Comparison of ENCODE assay signal across 3 cellular contexts in genomic region chr19:5864013-5864720, GRCh38.
TF ChIP-seq lines count a peak whose summit lies in the region.

No MANE protein-coding gene starts in this region.

TF ChIP-seq in SK-N-SH, 30 proteins besides CTCF, POLR2A, EP300 and RAD21:
- TF ChIP-seq EZH2phosphoT487 (IDR thresholded peaks at IDR 0.05; ENCODE audit: borderline replicate concordance, low read depth) = no peak
- no peak for TF ChIP-seq GATA2 (CRISPR knock-in tag; IDR thresholded peaks at IDR 0.05)
- TF ChIP-seq, protein P1, sequence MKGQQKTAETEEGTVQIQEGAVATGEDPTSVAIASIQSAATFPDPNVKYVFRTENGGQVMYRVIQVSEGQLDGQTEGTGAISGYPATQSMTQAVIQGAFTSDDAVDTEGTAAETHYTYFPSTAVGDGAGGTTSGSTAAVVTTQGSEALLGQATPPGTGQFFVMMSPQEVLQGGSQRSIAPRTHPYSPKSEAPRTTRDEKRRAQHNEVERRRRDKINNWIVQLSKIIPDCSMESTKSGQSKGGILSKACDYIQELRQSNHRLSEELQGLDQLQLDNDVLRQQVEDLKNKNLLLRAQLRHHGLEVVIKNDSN (IDR thresholded peaks at IDR 0.05; ENCODE audit: borderline replicate concordance, low read depth) = no peak
- TF ChIP-seq, protein P2, sequence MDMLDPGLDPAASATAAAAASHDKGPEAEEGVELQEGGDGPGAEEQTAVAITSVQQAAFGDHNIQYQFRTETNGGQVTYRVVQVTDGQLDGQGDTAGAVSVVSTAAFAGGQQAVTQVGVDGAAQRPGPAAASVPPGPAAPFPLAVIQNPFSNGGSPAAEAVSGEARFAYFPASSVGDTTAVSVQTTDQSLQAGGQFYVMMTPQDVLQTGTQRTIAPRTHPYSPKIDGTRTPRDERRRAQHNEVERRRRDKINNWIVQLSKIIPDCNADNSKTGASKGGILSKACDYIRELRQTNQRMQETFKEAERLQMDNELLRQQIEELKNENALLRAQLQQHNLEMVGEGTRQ (IDR thresholded peaks at IDR 0.05; ENCODE audit: borderline replicate concordance, low read depth, low read length) = no peak
TF ChIP-seq in SK-N-SH: peak in this region for 0.

TF ChIP-seq in SK-N-SH treated with all-trans-retinoic acid at 6 μM for 48 hours, 23 proteins besides CTCF, POLR2A, EP300 and RAD21:
- TF ChIP-seq RARB (CRISPR knock-in tag; IDR thresholded peaks at IDR 0.05) = no peak
- TF ChIP-seq ZFP3 (CRISPR knock-in tag; IDR thresholded peaks at IDR 0.05) = no peak
- TF ChIP-seq SNAI2 (CRISPR knock-in tag; IDR thresholded peaks at IDR 0.05) = no peak
- TF ChIP-seq ZFP30 (CRISPR knock-in tag; IDR thresholded peaks at IDR 0.05) = no peak
- TF ChIP-seq ESRRG (CRISPR knock-in tag; IDR thresholded peaks at IDR 0.05) = no peak
- no peak for TF ChIP-seq ISL1 (CRISPR knock-in tag; IDR thresholded peaks at IDR 0.05)
- no peak for TF ChIP-seq ARNTL (CRISPR knock-in tag; IDR thresholded peaks at IDR 0.05; ENCODE audit: borderline replicate concordance, low read depth)

TF ChIP-seq in H1, 55 proteins besides CTCF, POLR2A, EP300 and RAD21:
- TF ChIP-seq POU5F1 (IDR thresholded peaks at IDR 0.05; ENCODE audit: low read depth, low read length) (no peak), CHD2 (IDR thresholded peaks at IDR 0.05; ENCODE audit: low read length) (no peak), SIN3A (conservative IDR thresholded peaks at IDR 0.05 in 1 of 2, IDR thresholded peaks at IDR 0.05 in 1 of 2; ENCODE audit: low read depth in 1 of 2, low read length in 2 of 2) (no peak), BACH1 (IDR thresholded peaks at IDR 0.05; ENCODE audit: low read length) (no peak), SP2 (IDR thresholded peaks at IDR 0.05; ENCODE audit: low read length) (no peak), SP1 (IDR thresholded peaks at IDR 0.05; ENCODE audit: low read depth, low read length) (no peak), BRCA1 (IDR thresholded peaks at IDR 0.05; ENCODE audit: low read depth, low read length) (no peak), BCL11A (IDR thresholded peaks at IDR 0.05; ENCODE audit: low read depth in 2 of 2, low read length in 2 of 2) (no peak), CTBP2 (IDR thresholded peaks at IDR 0.05; ENCODE audit: borderline replicate concordance, insufficient read depth, insufficient read length, low read length) (no peak), SIRT6 (IDR thresholded peaks at IDR 0.05; ENCODE audit: low read length) (no peak), JUN (IDR thresholded peaks at IDR 0.05; ENCODE audit: low read depth, low read length) (no peak), TAF1 (IDR thresholded peaks at IDR 0.05; ENCODE audit: low read depth, low read length) (no peak), SP4 (IDR thresholded peaks at IDR 0.05; ENCODE audit: low read length) (no peak), ATF2 (IDR thresholded peaks at IDR 0.05; ENCODE audit: low read length) (no peak), SUZ12 (IDR thresholded peaks at IDR 0.05; ENCODE audit: low read length) (no peak), SAP30 (IDR thresholded peaks at IDR 0.05; ENCODE audit: insufficient read depth, insufficient replicate concordance, low read length) (no peak)
- TF ChIP-seq, protein P2 (IDR thresholded peaks at IDR 0.05; ENCODE audit: low read length) = no peak
- TF ChIP-seq, protein P3, sequence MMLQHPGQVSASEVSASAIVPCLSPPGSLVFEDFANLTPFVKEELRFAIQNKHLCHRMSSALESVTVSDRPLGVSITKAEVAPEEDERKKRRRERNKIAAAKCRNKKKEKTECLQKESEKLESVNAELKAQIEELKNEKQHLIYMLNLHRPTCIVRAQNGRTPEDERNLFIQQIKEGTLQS (IDR thresholded peaks at IDR 0.05; ENCODE audit: insufficient read depth, low read depth, low read length) = no peak
- TF ChIP-seq, protein P4, sequence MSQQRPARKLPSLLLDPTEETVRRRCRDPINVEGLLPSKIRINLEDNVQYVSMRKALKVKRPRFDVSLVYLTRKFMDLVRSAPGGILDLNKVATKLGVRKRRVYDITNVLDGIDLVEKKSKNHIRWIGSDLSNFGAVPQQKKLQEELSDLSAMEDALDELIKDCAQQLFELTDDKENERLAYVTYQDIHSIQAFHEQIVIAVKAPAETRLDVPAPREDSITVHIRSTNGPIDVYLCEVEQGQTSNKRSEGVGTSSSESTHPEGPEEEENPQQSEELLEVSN (IDR thresholded peaks at IDR 0.05) = no peak
- TF ChIP-seq, protein P5, sequence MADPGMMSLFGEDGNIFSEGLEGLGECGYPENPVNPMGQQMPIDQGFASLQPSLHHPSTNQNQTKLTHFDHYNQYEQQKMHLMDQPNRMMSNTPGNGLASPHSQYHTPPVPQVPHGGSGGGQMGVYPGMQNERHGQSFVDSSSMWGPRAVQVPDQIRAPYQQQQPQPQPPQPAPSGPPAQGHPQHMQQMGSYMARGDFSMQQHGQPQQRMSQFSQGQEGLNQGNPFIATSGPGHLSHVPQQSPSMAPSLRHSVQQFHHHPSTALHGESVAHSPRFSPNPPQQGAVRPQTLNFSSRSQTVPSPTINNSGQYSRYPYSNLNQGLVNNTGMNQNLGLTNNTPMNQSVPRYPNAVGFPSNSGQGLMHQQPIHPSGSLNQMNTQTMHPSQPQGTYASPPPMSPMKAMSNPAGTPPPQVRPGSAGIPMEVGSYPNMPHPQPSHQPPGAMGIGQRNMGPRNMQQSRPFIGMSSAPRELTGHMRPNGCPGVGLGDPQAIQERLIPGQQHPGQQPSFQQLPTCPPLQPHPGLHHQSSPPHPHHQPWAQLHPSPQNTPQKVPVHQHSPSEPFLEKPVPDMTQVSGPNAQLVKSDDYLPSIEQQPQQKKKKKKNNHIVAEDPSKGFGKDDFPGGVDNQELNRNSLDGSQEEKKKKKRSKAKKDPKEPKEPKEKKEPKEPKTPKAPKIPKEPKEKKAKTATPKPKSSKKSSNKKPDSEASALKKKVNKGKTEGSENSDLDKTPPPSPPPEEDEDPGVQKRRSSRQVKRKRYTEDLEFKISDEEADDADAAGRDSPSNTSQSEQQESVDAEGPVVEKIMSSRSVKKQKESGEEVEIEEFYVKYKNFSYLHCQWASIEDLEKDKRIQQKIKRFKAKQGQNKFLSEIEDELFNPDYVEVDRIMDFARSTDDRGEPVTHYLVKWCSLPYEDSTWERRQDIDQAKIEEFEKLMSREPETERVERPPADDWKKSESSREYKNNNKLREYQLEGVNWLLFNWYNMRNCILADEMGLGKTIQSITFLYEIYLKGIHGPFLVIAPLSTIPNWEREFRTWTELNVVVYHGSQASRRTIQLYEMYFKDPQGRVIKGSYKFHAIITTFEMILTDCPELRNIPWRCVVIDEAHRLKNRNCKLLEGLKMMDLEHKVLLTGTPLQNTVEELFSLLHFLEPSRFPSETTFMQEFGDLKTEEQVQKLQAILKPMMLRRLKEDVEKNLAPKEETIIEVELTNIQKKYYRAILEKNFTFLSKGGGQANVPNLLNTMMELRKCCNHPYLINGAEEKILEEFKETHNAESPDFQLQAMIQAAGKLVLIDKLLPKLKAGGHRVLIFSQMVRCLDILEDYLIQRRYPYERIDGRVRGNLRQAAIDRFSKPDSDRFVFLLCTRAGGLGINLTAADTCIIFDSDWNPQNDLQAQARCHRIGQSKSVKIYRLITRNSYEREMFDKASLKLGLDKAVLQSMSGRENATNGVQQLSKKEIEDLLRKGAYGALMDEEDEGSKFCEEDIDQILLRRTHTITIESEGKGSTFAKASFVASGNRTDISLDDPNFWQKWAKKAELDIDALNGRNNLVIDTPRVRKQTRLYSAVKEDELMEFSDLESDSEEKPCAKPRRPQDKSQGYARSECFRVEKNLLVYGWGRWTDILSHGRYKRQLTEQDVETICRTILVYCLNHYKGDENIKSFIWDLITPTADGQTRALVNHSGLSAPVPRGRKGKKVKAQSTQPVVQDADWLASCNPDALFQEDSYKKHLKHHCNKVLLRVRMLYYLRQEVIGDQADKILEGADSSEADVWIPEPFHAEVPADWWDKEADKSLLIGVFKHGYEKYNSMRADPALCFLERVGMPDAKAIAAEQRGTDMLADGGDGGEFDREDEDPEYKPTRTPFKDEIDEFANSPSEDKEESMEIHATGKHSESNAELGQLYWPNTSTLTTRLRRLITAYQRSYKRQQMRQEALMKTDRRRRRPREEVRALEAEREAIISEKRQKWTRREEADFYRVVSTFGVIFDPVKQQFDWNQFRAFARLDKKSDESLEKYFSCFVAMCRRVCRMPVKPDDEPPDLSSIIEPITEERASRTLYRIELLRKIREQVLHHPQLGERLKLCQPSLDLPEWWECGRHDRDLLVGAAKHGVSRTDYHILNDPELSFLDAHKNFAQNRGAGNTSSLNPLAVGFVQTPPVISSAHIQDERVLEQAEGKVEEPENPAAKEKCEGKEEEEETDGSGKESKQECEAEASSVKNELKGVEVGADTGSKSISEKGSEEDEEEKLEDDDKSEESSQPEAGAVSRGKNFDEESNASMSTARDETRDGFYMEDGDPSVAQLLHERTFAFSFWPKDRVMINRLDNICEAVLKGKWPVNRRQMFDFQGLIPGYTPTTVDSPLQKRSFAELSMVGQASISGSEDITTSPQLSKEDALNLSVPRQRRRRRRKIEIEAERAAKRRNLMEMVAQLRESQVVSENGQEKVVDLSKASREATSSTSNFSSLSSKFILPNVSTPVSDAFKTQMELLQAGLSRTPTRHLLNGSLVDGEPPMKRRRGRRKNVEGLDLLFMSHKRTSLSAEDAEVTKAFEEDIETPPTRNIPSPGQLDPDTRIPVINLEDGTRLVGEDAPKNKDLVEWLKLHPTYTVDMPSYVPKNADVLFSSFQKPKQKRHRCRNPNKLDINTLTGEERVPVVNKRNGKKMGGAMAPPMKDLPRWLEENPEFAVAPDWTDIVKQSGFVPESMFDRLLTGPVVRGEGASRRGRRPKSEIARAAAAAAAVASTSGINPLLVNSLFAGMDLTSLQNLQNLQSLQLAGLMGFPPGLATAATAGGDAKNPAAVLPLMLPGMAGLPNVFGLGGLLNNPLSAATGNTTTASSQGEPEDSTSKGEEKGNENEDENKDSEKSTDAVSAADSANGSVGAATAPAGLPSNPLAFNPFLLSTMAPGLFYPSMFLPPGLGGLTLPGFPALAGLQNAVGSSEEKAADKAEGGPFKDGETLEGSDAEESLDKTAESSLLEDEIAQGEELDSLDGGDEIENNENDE (IDR thresholded peaks at IDR 0.05; ENCODE audit: insufficient replicate concordance, low read length) = no peak
